1 cellular context compared by ENCODE assay signal in the genomic region with DNA sequence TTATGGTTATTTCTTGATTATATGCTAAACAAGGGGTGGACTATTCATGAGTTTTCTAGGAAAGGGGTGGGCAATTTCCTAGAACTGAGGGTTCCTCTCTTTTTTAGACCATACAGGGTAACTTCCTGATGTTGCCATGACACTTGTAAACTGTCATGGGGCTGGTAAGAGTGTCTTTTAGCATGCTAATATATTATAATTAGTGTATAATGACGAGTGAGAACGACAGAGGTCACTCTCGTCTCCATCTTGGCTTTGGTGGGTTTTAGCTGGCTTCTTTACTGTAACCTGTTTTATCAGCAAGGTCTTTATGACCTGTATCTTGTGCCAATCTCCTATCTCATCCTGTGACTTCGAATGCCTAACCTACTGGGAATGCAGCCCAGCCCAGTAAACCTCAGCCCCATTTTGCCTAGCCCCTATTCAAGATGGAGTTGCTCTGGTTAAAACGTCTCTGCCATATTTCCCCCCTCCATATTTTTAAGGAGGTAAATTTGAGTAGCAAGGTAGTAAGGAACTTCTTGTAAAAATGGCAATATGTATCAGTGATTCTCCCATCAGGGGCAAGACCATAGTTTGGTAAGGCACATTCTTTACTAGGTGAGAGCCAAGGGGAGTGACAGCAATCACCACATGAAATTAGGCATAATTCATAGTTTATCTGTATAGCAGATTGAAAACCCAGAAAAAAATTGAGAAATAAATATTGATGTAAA.
A peak's percentile ranks its signal among the peaks of the same experiment; 100 is the strongest.
TF ChIP-seq lines count a peak whose summit lies in the region.

No MANE protein-coding gene starts in this region.

TF ChIP-seq in K562, 482 proteins besides CTCF, POLR2A, EP300 and RAD21 (continued from another document and continues in another):
- TF ChIP-seq RERE (CRISPR knock-in tag; IDR thresholded peaks at IDR 0.05; ENCODE audit: borderline replicate concordance) = no peak
- TF ChIP-seq, protein P1, sequence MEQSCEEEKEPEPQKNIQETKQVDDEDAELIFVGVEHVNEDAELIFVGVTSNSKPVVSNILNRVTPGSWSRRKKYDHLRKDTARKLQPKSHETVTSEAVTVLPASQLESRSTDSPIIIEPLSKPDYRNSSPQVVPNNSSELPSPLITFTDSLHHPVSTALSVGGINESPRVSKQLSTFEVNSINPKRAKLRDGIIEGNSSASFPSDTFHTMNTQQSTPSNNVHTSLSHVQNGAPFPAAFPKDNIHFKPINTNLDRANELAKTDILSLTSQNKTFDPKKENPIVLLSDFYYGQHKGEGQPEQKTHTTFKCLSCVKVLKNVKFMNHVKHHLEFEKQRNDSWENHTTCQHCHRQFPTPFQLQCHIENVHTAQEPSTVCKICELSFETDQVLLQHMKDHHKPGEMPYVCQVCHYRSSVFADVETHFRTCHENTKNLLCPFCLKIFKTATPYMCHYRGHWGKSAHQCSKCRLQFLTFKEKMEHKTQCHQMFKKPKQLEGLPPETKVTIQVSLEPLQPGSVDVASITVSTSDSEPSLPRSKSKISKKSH (CRISPR knock-in tag; IDR thresholded peaks at IDR 0.05) = peak; percentile 53; the same call in 1 of the 2 replicates
- TF ChIP-seq ZBED1 (IDR thresholded peaks at IDR 0.05) = 0 out of 2 replicates have a peak, but pooled peaks have one; percentile 54
- TF ChIP-seq SOX6 (IDR thresholded peaks at IDR 0.05) = 0 out of 2 replicates have a peak, but pooled peaks have one; percentile 23
- TF ChIP-seq HDAC8 (tag; IDR thresholded peaks at IDR 0.05) = peak; percentile 99
- no peak for TF ChIP-seq ATF2 (CRISPR knock-in tag; IDR thresholded peaks at IDR 0.05)
- TF ChIP-seq, protein P2, sequence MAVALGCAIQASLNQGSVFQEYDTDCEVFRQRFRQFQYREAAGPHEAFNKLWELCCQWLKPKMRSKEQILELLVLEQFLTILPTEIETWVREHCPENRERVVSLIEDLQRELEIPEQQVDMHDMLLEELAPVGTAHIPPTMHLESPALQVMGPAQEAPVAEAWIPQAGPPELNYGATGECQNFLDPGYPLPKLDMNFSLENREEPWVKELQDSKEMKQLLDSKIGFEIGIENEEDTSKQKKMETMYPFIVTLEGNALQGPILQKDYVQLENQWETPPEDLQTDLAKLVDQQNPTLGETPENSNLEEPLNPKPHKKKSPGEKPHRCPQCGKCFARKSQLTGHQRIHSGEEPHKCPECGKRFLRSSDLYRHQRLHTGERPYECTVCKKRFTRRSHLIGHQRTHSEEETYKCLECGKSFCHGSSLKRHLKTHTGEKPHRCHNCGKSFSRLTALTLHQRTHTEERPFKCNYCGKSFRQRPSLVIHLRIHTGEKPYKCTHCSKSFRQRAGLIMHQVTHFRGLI (CRISPR knock-in tag; IDR thresholded peaks at IDR 0.05) = peak; percentile 98
- TF ChIP-seq SMC3 (conservative IDR thresholded peaks at IDR 0.05; ENCODE audit: insufficient read depth, low read depth, low read length) = no peak
- TF ChIP-seq IRF2 (CRISPR knock-in tag; IDR thresholded peaks at IDR 0.05) = no peak
- TF ChIP-seq ZNF668 (CRISPR knock-in tag; IDR thresholded peaks at IDR 0.05) = peak; percentile 96
- TF ChIP-seq JUND (IDR thresholded peaks at IDR 0.05; ENCODE audit: borderline replicate concordance, low read depth, low read length) = no peak; the same call in 1 of the 2 replicates
- TF ChIP-seq JUND (tag; IDR thresholded peaks at IDR 0.05; ENCODE audit: borderline replicate concordance, low read depth, low read length) = peak; percentile 82; the same call in 2 of the 3 replicates
- TF ChIP-seq HOMEZ (CRISPR knock-in tag; IDR thresholded peaks at IDR 0.05) = peak; percentile 97
- 0 out of 2 replicates have a peak, but pooled peaks have one; percentile 45 for TF ChIP-seq KHSRP (IDR thresholded peaks at IDR 0.05)
- TF ChIP-seq, protein P3, sequence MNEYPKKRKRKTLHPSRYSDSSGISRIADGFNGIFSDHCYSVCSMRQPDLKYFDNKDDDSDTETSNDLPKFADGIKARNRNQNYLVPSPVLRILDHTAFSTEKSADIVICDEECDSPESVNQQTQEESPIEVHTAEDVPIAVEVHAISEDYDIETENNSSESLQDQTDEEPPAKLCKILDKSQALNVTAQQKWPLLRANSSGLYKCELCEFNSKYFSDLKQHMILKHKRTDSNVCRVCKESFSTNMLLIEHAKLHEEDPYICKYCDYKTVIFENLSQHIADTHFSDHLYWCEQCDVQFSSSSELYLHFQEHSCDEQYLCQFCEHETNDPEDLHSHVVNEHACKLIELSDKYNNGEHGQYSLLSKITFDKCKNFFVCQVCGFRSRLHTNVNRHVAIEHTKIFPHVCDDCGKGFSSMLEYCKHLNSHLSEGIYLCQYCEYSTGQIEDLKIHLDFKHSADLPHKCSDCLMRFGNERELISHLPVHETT (CRISPR knock-in tag; conservative IDR thresholded peaks at IDR 0.05 in 1 of 2, IDR thresholded peaks at IDR 0.05 in 1 of 2) = peak in 1 of 2 experiments; percentile 99; a peak in 2 of 4 replicates
- TF ChIP-seq TCF15 (CRISPR knock-in tag; IDR thresholded peaks at IDR 0.05) = peak; percentile 95
- TF ChIP-seq ZKSCAN3 (CRISPR knock-in tag; IDR thresholded peaks at IDR 0.05) = peak; percentile 84
- peak; percentile 94 for TF ChIP-seq ZNF695 (CRISPR knock-in tag; IDR thresholded peaks at IDR 0.05)
- TF ChIP-seq ZZZ3 (IDR thresholded peaks at IDR 0.05) = no peak
- peak; percentile 97 for TF ChIP-seq E2F3 (CRISPR knock-in tag; IDR thresholded peaks at IDR 0.05)
- TF ChIP-seq MTF1 (CRISPR knock-in tag; IDR thresholded peaks at IDR 0.05; ENCODE audit: borderline replicate concordance) = peak; percentile 89; the same call in 1 of the 2 replicates
- TF ChIP-seq, protein P4, sequence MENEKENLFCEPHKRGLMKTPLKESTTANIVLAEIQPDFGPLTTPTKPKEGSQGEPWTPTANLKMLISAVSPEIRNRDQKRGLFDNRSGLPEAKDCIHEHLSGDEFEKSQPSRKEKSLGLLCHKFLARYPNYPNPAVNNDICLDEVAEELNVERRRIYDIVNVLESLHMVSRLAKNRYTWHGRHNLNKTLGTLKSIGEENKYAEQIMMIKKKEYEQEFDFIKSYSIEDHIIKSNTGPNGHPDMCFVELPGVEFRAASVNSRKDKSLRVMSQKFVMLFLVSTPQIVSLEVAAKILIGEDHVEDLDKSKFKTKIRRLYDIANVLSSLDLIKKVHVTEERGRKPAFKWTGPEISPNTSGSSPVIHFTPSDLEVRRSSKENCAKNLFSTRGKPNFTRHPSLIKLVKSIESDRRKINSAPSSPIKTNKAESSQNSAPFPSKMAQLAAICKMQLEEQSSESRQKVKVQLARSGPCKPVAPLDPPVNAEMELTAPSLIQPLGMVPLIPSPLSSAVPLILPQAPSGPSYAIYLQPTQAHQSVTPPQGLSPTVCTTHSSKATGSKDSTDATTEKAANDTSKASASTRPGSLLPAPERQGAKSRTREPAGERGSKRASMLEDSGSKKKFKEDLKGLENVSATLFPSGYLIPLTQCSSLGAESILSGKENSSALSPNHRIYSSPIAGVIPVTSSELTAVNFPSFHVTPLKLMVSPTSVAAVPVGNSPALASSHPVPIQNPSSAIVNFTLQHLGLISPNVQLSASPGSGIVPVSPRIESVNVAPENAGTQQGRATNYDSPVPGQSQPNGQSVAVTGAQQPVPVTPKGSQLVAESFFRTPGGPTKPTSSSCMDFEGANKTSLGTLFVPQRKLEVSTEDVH (IDR thresholded peaks at IDR 0.05; ENCODE audit: low read depth, partially characterized antibody) = no peak
- TF ChIP-seq SPI1 (IDR thresholded peaks at IDR 0.05; ENCODE audit: borderline replicate concordance, low read depth, low read length) = 0 out of 2 replicates have a peak, but pooled peaks have one; percentile 4
- TF ChIP-seq ZNF398 (CRISPR knock-in tag; IDR thresholded peaks at IDR 0.05) = peak; percentile 95
- peak in 2 of 3 experiments; percentile 33 to 88; a peak in 2 of 6 replicates for TF ChIP-seq ZBTB11 (CRISPR knock-in tag; IDR thresholded peaks at IDR 0.05)
- TF ChIP-seq ATF1 (CRISPR knock-in tag; IDR thresholded peaks at IDR 0.05) = no peak
- TF ChIP-seq ATF1 (tag; IDR thresholded peaks at IDR 0.05) = peak; percentile 85
- TF ChIP-seq SUPT5H (IDR thresholded peaks at IDR 0.05) = peak; percentile 36; the same call in 1 of the 2 replicates
